In genomic region chr1:27306892-27307850, GRCh38 we compare ENCODE assay signal across 13 cellular contexts. TPM values are rescaled to one million over a fixed set of nuclear protein-coding genes. Genes with fewer than 3 reads are reported as not detected.
DNase-seq lines count a peak whose midpoint lies in the region; ATAC-seq and TF ChIP-seq lines count a peak whose summit lies in the region.
"Had no signal": no experiment of that assay in that cellular context is flagged by ENCODE, and none has a peak within 500 bp of the region (broad histone marks: within the 10 kb centered on the region; RNA-seq: fewer than 3 reads in every experiment).

No MANE protein-coding gene starts in this region.

- no peaks in the 10 kb centered on the region for H3K9me3 ChIP-seq in endodermal cell (ENCODE audit: control insufficient read depth, low read length)
- H3K9me3 ChIP-seq in suprapubic skin, result no peaks in the 10 kb centered on the region
- H3K9me3 ChIP-seq: breast epithelium, heart left ventricle had no signal

- no peak for TF ChIP-seq EP300 in suprapubic skin (IDR thresholded peaks at IDR 0.05)

- H3K9ac ChIP-seq in endodermal cell (ENCODE audit: extremely low read depth, low read length, poor library complexity, severe bottlenecking), result peak overlapping the region; percentile 11

- TF ChIP-seq CTCF in endodermal cell (conservative IDR thresholded peaks at IDR 0.05), result peak; percentile 69
- no peak for TF ChIP-seq CTCF in suprapubic skin (IDR thresholded peaks at IDR 0.05)

- TF ChIP-seq POLR2A in suprapubic skin (IDR thresholded peaks at IDR 0.05), result no peak

- H3K4me3 ChIP-seq in endodermal cell (ENCODE audit: low read length) (no peak overlapping the region), suprapubic skin (no peak overlapping the region)
- H3K4me3 ChIP-seq: breast epithelium, heart left ventricle had no signal

- no peaks in the 10 kb centered on the region for H3K27me3 Mint-ChIP-seq in activated T-cell treated with anti-CD3 and anti-CD28 coated beads, Interleukin-2, amount 50 U/mL, for 24 hours
- no peaks in the 10 kb centered on the region for H3K27me3 Mint-ChIP-seq in endodermal cell (ENCODE audit: insufficient read depth)
- no peaks in the 10 kb centered on the region for H3K27me3 Mint-ChIP-seq in stimulated activated naive B cell treated with anti-CD40 and anti-IgM and Interleukin-4, amounts not matched to agents 10 μg/mL and 1 μg/mL and 100 μg/mL, for 72 hours
- H3K27me3 Mint-ChIP-seq: B cell; naive thymus-derived CD4-positive, alpha-beta T cell had no signal

- H3K27ac Mint-ChIP-seq in activated T-cell treated with anti-CD3 and anti-CD28 coated beads, Interleukin-2, amount 50 U/mL, for 24 hours, result peak overlapping the region; percentile 29
- peak overlapping the region; percentile 83 for H3K27ac Mint-ChIP-seq in endodermal cell
- peak overlapping the region; percentile 79 for H3K27ac Mint-ChIP-seq in stimulated activated naive B cell treated with anti-CD40 and anti-IgM and Interleukin-4, amounts not matched to agents 10 μg/mL and 1 μg/mL and 100 μg/mL, for 72 hours
- H3K27ac Mint-ChIP-seq: B cell had no signal

- H3K36me3 ChIP-seq in endodermal cell (ENCODE audit: control insufficient read depth, insufficient read depth, low read length) (no peaks in the 10 kb centered on the region), suprapubic skin (peaks cover 56% of the 10 kb centered on the region)
- H3K36me3 ChIP-seq: breast epithelium had no signal

- H3K27me3 ChIP-seq in endodermal cell (ENCODE audit: control insufficient read depth, insufficient read depth, low read length, poor library complexity, severe bottlenecking), result no peaks in the 10 kb centered on the region
- H3K27me3 ChIP-seq in suprapubic skin, result no peaks in the 10 kb centered on the region
- H3K27me3 ChIP-seq: breast epithelium, heart left ventricle had no signal

- H3K9me3 Mint-ChIP-seq in activated T-cell treated with anti-CD3 and anti-CD28 coated beads, Interleukin-2, amount 50 U/mL, for 24 hours, result no peaks in the 10 kb centered on the region
- no peaks in the 10 kb centered on the region for H3K9me3 Mint-ChIP-seq in endodermal cell
- no peaks in the 10 kb centered on the region for H3K9me3 Mint-ChIP-seq in stimulated activated naive B cell treated with anti-CD40 and anti-IgM and Interleukin-4, amounts not matched to agents 10 μg/mL and 1 μg/mL and 100 μg/mL, for 72 hours
- H3K9me3 Mint-ChIP-seq: naive thymus-derived CD4-positive, alpha-beta T cell had no signal

- H3K36me3 Mint-ChIP-seq in activated T-cell treated with anti-CD3 and anti-CD28 coated beads, Interleukin-2, amount 50 U/mL, for 24 hours (ENCODE audit: low read depth), result peaks cover 9% of the 10 kb centered on the region
- H3K36me3 Mint-ChIP-seq in endodermal cell (ENCODE audit: low read depth), result peaks cover 4% of the 10 kb centered on the region
- peaks cover 11 to 17% of the 10 kb centered on the region in 2 donors for H3K36me3 Mint-ChIP-seq in stimulated activated naive B cell treated with anti-CD40 and anti-IgM and Interleukin-4, amounts not matched to agents 10 μg/mL and 1 μg/mL and 100 μg/mL, for 72 hours

- H3K4me1 ChIP-seq in endodermal cell (ENCODE audit: control insufficient read depth, insufficient read depth, low read length) (peaks cover 15% of the 10 kb centered on the region), suprapubic skin (no peaks in the 10 kb centered on the region)
- H3K4me1 ChIP-seq: breast epithelium, heart left ventricle had no signal

- ATAC-seq in stimulated activated naive B cell treated with anti-CD40 and anti-IgM and Interleukin-4, amounts not matched to agents 10 μg/mL and 1 μg/mL and 100 μg/mL, for 72 hours (replicated peaks), result no peak
- no peak for ATAC-seq in GM18520 (IDR thresholded peaks at IDR 0.05; ENCODE audit: unreplicated experiment)
- ATAC-seq: naive thymus-derived CD4-positive, alpha-beta T cell had no signal

- WGBS in endodermal cell (ENCODE audit: insufficient coverage in 1 of 2, insufficient read length in 1 of 2), 2 experiments, result 45 to 53% methylated on average over 4 to 11 of the region's 11 CpGs
- 85% methylated on average over 10 of the region's 11 CpGs for WGBS in suprapubic skin

- H3K27ac ChIP-seq in endodermal cell (ENCODE audit: low read depth, low read length) (peak overlapping the region; percentile 79), suprapubic skin (no peak overlapping the region)
- H3K27ac ChIP-seq: breast epithelium, heart left ventricle had no signal

- no peak for DNase-seq in activated T-cell treated with anti-CD3 and anti-CD28 coated beads, Interleukin-2, amount 50 U/mL, for 24 hours
- no peak for DNase-seq in activated T-cell treated with anti-CD3 and anti-CD28 coated beads, Interleukin-2, amount 50 U/mL, for 1 hour
- DNase-seq in NCI-H510A (lab: John Stamatoyannopoulos, UW) (peak; percentile 89), endodermal cell (peak; percentile 93), NCI-H1694 treated with DMSO at 0.1 percent for 48 hours (lab: John Stamatoyannopoulos, UW) (no peak), suprapubic skin (ENCODE audit: low spot score in 2 of 2) (no peak)
- no peak for DNase-seq in stimulated activated naive B cell treated with anti-CD40 and anti-IgM and Interleukin-4, amounts not matched to agents 10 μg/mL and 1 μg/mL and 100 μg/mL, for 72 hours
- DNase-seq: heart left ventricle; naive thymus-derived CD4-positive, alpha-beta T cell; SIG-M5 had no signal

- H3K4me1 Mint-ChIP-seq in activated T-cell treated with anti-CD3 and anti-CD28 coated beads, Interleukin-2, amount 50 U/mL, for 24 hours (ENCODE audit: low read depth), result no peaks in the 10 kb centered on the region
- H3K4me1 Mint-ChIP-seq in endodermal cell, result peaks cover 18% of the 10 kb centered on the region
- peaks cover 0 to 6% of the 10 kb centered on the region in 2 donors for H3K4me1 Mint-ChIP-seq in stimulated activated naive B cell treated with anti-CD40 and anti-IgM and Interleukin-4, amounts not matched to agents 10 μg/mL and 1 μg/mL and 100 μg/mL, for 72 hours
- H3K4me1 Mint-ChIP-seq: B cell had no signal

- no peak overlapping the region for H3K4me3 Mint-ChIP-seq in activated T-cell treated with anti-CD3 and anti-CD28 coated beads, Interleukin-2, amount 50 U/mL, for 24 hours
- no peak overlapping the region for H3K4me3 Mint-ChIP-seq in endodermal cell
- no peak overlapping the region for H3K4me3 Mint-ChIP-seq in stimulated activated naive B cell treated with anti-CD40 and anti-IgM and Interleukin-4, amounts not matched to agents 10 μg/mL and 1 μg/mL and 100 μg/mL, for 72 hours
- H3K4me3 Mint-ChIP-seq: B cell; naive thymus-derived CD4-positive, alpha-beta T cell had no signal

RNA-seq across cellular contexts. Expression of gene TMEM222, which starts 14.8 kb away (rescaled TPM):
- total RNA-seq in endodermal cell (10 to 100 TPM; 26.0 to 31.8 TPM), suprapubic skin (10 to 100 TPM; 19.7 to 31.8 (median 21.2) TPM)
- 22.2 TPM for polyA plus RNA-seq in endodermal cell (2013, experiment 1 of 2)
- 22.5 TPM for polyA plus RNA-seq in endodermal cell (2013, experiment 2 of 2)

RNA-seq across cellular contexts. Expression of gene SYTL1, which starts 34.7 kb away (rescaled TPM):
- total RNA-seq in endodermal cell (1 to 10 TPM; 6.7 to 7.5 TPM), suprapubic skin (100 to 1,000 TPM; 142 to 176 (median 168) TPM)
- 3.2 TPM for polyA plus RNA-seq in endodermal cell (2013, experiment 1 of 2)
- 4.9 TPM for polyA plus RNA-seq in endodermal cell (2013, experiment 2 of 2)

RNA-seq across cellular contexts. Expression of gene MAP3K6, which starts 59.6 kb away (rescaled TPM):
- total RNA-seq in endodermal cell (10 to 100 TPM in 1 of 2 donors, 1 to 10 TPM in 1; 6.6 to 11.5 TPM), suprapubic skin (100 to 1,000 TPM in 3 of 4 donors, 10 to 100 TPM in 1; 85.4 to 147 (median 137) TPM)
- 14.9 TPM for polyA plus RNA-seq in endodermal cell (2013, experiment 1 of 2)
- 14.3 TPM for polyA plus RNA-seq in endodermal cell (2013, experiment 2 of 2)

Comparison
In these comparisons a context has a peak if more than half of its experiments do, and no peak if none do; other contexts are left out.
1. DNase-seq: peak in NCI-H510A (single experiment) and endodermal cell (single experiment); none in activated T-cell treated with anti-CD3 and anti-CD28 coated beads, Interleukin-2, amount 50 U/mL, for 24 hours (single experiment), activated T-cell treated with anti-CD3 and anti-CD28 coated beads, Interleukin-2, amount 50 U/mL, for 1 hour (single experiment), stimulated activated naive B cell treated with anti-CD40 and anti-IgM and Interleukin-4, amounts not matched to agents 10 μg/mL and 1 μg/mL and 100 μg/mL, for 72 hours (single experiment), NCI-H1694 treated with DMSO at 0.1 percent for 48 hours (single experiment) and suprapubic skin (0 of 2).
2. H3K27ac Mint-ChIP-seq: peak in every context shown above with its lines; median percentile 83 in endodermal cell; 79 in stimulated activated naive B cell treated with anti-CD40 and anti-IgM and Interleukin-4, amounts not matched to agents 10 μg/mL and 1 μg/mL and 100 μg/mL, for 72 hours; 29 in activated T-cell treated with anti-CD3 and anti-CD28 coated beads, Interleukin-2, amount 50 U/mL, for 24 hours.
3. RNA of gene SYTL1, which starts 34.7 kb away (total RNA-seq): 142 to 176 TPM in suprapubic skin; 6.7 to 7.5 TPM in endodermal cell; every median in the first group is over 10 times any median in the second.
4. RNA of gene MAP3K6, which starts 59.6 kb away (total RNA-seq): 85.4 to 147 TPM in suprapubic skin; 6.6 to 11.5 TPM in endodermal cell; every median in the first group is over 4 times any median in the second.